In genomic region chr1:31432592-31433395, GRCh38 we compare ENCODE assay signal across 29 cellular contexts. TPM values are rescaled to one million over a fixed set of nuclear protein-coding genes. Genes with fewer than 3 reads are reported as not detected.
DNase-seq lines count a peak whose midpoint lies in the region; ATAC-seq and TF ChIP-seq lines count a peak whose summit lies in the region.
"Had no signal": no experiment of that assay in that cellular context is flagged by ENCODE, and none has a peak within 500 bp of the region (broad histone marks: within the 10 kb centered on the region; RNA-seq: fewer than 3 reads in every experiment).

No MANE protein-coding gene starts in this region.

- no peak overlapping the region for H3K4me3 ChIP-seq in HEK293 (ENCODE audit: low read depth, low read length)
- no peak overlapping the region for H3K4me3 ChIP-seq in stomach
- H3K4me3 ChIP-seq: body of pancreas, esophagus muscularis mucosa, left ventricle myocardium inferior, MG63, skin epidermis, thyroid gland had no signal

- TF ChIP-seq POLR2A in stomach (IDR thresholded peaks at IDR 0.05), result no peak

- no peaks in the 10 kb centered on the region for H3K27me3 ChIP-seq in stomach
- H3K27me3 ChIP-seq: body of pancreas, MG63, thyroid gland had no signal

- intact Hi-C loops in stomach (cut with DNase I; ENCODE audit: low total_unique reads), result no loop called here

- peak; percentile 46 for DNase-seq in DMS53 (lab: John Stamatoyannopoulos, UW)
- no peak for DNase-seq in DMS53 treated with DMSO at 0.1 percent for 48 hours (lab: John Stamatoyannopoulos, UW; ENCODE audit: unreplicated experiment)
- DNase-seq in mesenteric fat pad (ENCODE audit: low spot score), result peak; percentile 65
- DNase-seq in stomach, result peak; percentile 17
- no peak for DNase-seq in CD1c-positive myeloid dendritic cell (ENCODE audit: extremely low spot score)
- DNase-seq: activated naive CD4-positive, alpha-beta T cell treated with anti-CD3 and anti-CD28 coated beads, Interleukin-2, amount 50 U/mL, for 16 hours; DMS79 treated with DMSO at 0.1 percent for 48 hours; GF-D8; left ventricle myocardium inferior; MG63; naive B cell; NCI-H2029 treated with DMSO at 0.1 percent for 48 hours; NCI-H524 treated with DMSO at 0.1 percent for 48 hours; NK-92 treated with Interleukin-12 subunit alpha and Interleukin-12 subunit beta, amount 100 ng/mL, for 24 hours; PC-3; T-helper 2 cell; thyroid gland had no signal

- ATAC-seq in HG03378 (IDR thresholded peaks at IDR 0.05; ENCODE audit: unreplicated experiment) (no peak), GM18867 (IDR thresholded peaks at IDR 0.05; ENCODE audit: unreplicated experiment) (no peak)
- ATAC-seq: body of pancreas, PC-3, Right ventricle myocardium inferior had no signal

- 83 to 91% (median 85%) methylated on average over 18 to 20 of the region's 20 CpGs for WGBS in stomach, 5 donors

- TF ChIP-seq CTCF in HEK293 (tag by site-specific recombination; IDR thresholded peaks at IDR 0.05), result no peak
- TF ChIP-seq CTCF in stomach (IDR thresholded peaks at IDR 0.05), result no peak

- H3K36me3 ChIP-seq in HEK293 (ENCODE audit: control insufficient read depth in 2 of 2, insufficient read depth in 1 of 2, low read length in 2 of 2), result peaks cover 0 to 8% of the 10 kb centered on the region in 2 experiments; a peak in 1 of 3 replicates
- peaks cover 0 to 37% (median 15%) of the 10 kb centered on the region in 4 donors for H3K36me3 ChIP-seq in stomach
- H3K36me3 ChIP-seq: esophagus muscularis mucosa, left ventricle myocardium inferior, thyroid gland had no signal

- H3K9me3 ChIP-seq in HEK293 (ENCODE audit: control insufficient read depth, insufficient read depth, low read depth, low read length) (no peaks in the 10 kb centered on the region), stomach (no peaks in the 10 kb centered on the region)
- H3K9me3 ChIP-seq: body of pancreas, esophagus muscularis mucosa, left ventricle myocardium inferior, MG63, thyroid gland had no signal

- H3K27ac ChIP-seq in HEK293 (ENCODE audit: extremely low read depth, low read depth, low read length) (no peak overlapping the region), stomach (no peak overlapping the region)
- H3K27ac ChIP-seq: 22Rv1, body of pancreas, C4-2B, esophagus muscularis mucosa, HL-60, KMS-11, left ventricle myocardium inferior, skin epidermis, thyroid gland had no signal

- POLR2A ChIA-PET in HEK293 (lab: Yijun Ruan, JAX), result no interaction called here

- H3K4me1 ChIP-seq in HEK293 (ENCODE audit: control insufficient read depth, insufficient read depth, low read length) (no peaks in the 10 kb centered on the region), stomach (no peaks in the 10 kb centered on the region)
- H3K4me1 ChIP-seq: body of pancreas, esophagus muscularis mucosa, left ventricle myocardium inferior, thyroid gland had no signal

- no peak for TF ChIP-seq EP300 in stomach (IDR thresholded peaks at IDR 0.05)

- CTCF ChIA-PET in HEK293 (lab: Yijun Ruan, JAX), result no interaction called here

TF ChIP-seq in HEK293, 187 proteins besides CTCF, POLR2A, EP300 and RAD21:
- 0 out of 2 replicates have a peak, but pooled peaks have one; percentile 18 for TF ChIP-seq ZNF600 (tag by site-specific recombination; IDR thresholded peaks at IDR 0.05)
- TF ChIP-seq ZNF423 (tag by site-specific recombination; IDR thresholded peaks at IDR 0.05), result no peak
- TF ChIP-seq ZNF768 (tag by site-specific recombination; IDR thresholded peaks at IDR 0.05), result peak; percentile 77
- peak; percentile 76; the same call in 1 of the 2 replicates for TF ChIP-seq ZNF394 (tag by site-specific recombination; IDR thresholded peaks at IDR 0.05; ENCODE audit: borderline replicate concordance)

RNA-seq across cellular contexts. Expression of gene SERINC2, which starts 19.8 kb away (rescaled TPM):
- total RNA-seq in mesenteric fat pad, result 10.0 TPM
- 100 to 1,000 TPM in 1 of 5 donors, 10 to 100 TPM in 4; 12.3 to 114 (median 92.0) TPM for total RNA-seq in stomach
- polyA plus RNA-seq in stomach, result 10 to 100 TPM; 50.9 to 76.3 (median 55.6) TPM

RNA-seq across cellular contexts. Expression of gene FABP3, which starts 59.9 kb away (rescaled TPM):
- 9.1 TPM for total RNA-seq in mesenteric fat pad
- total RNA-seq in stomach, result 10 to 100 TPM in 3 of 5 donors, 1 to 10 TPM in 1, not detected in 1; 7.6 to 60.3 (median 15.6) TPM
- polyA plus RNA-seq in stomach, result 10 to 100 TPM; 43.0 to 73.5 (median 64.4) TPM
- total RNA-seq: H4 had no signal

Comparison
In these comparisons a context has a peak if more than half of its experiments do, and no peak if none do; other contexts are left out.
1. DNase-seq: peak in DMS53 (single experiment), mesenteric fat pad (single experiment) and stomach (single experiment); none in DMS53 treated with DMSO at 0.1 percent for 48 hours (single experiment) and CD1c-positive myeloid dendritic cell (single experiment).